In genomic region chr2:231604101-231604684, GRCh38 we compare ENCODE assay signal across 8 cellular contexts. TPM values are rescaled to one million over a fixed set of nuclear protein-coding genes. Genes with fewer than 3 reads are reported as not detected.
DNase-seq lines count a peak whose midpoint lies in the region; ATAC-seq and TF ChIP-seq lines count a peak whose summit lies in the region.

No MANE protein-coding gene starts in this region.

- no peaks in the 10 kb centered on the region for H3K36me3 Mint-ChIP-seq in activated T-cell treated with anti-CD3 and anti-CD28 coated beads, Interleukin-2, amount 50 U/mL, for 72 hours (ENCODE audit: insufficient read depth in 2 of 2)
- no peaks in the 10 kb centered on the region for H3K36me3 Mint-ChIP-seq in glutamatergic neuron (ENCODE audit: unreplicated experiment)

- H3K9me3 Mint-ChIP-seq in activated T-cell treated with anti-CD3 and anti-CD28 coated beads, Interleukin-2, amount 50 U/mL, for 72 hours = no peaks in the 10 kb centered on the region
- H3K9me3 Mint-ChIP-seq in glutamatergic neuron (ENCODE audit: unreplicated experiment) = peaks cover 13% of the 10 kb centered on the region

- H3K27me3 Mint-ChIP-seq in activated T-cell treated with anti-CD3 and anti-CD28 coated beads, Interleukin-2, amount 50 U/mL, for 72 hours (ENCODE audit: low read depth) = no peaks in the 10 kb centered on the region
- no peaks in the 10 kb centered on the region for H3K27me3 Mint-ChIP-seq in glutamatergic neuron (ENCODE audit: unreplicated experiment)

- H3K27ac ChIP-seq in MM.1S (ENCODE audit: low read length) = peak overlapping the region; percentile 67; the same call in 1 of the 2 replicates
- H3K27ac ChIP-seq in ovary = peak overlapping the region; percentile 97 to 100

- peak; percentile 79 for DNase-seq in GM10266 (ENCODE audit: extremely low spot score)
- DNase-seq in MM.1S = no peak
- no peak for DNase-seq in activated T-cell treated with anti-CD3 and anti-CD28 coated beads, Interleukin-2, amount 50 U/mL, for 72 hours
- DNase-seq in glutamatergic neuron = no peak
- peak in 4 of 5 donors; percentile 69 to 80 (median 77) for DNase-seq in ovary
- no peak for DNase-seq in HPDE6-E6E7 (ENCODE audit: extremely low spot score)
- no peak for DNase-seq in amniotic stem cell (lab: John Stamatoyannopoulos, UW)

- H3K4me3 ChIP-seq in MM.1S (ENCODE audit: low read length) = peak overlapping the region; percentile 70
- peak overlapping the region; percentile 77 for H3K4me3 ChIP-seq in ovary

- H3K9me3 ChIP-seq in MM.1S (replicated peaks; ENCODE audit: insufficient read depth, low read length) (no peaks in the 10 kb centered on the region), ovary (no peaks in the 10 kb centered on the region)

- peak overlapping the region; percentile 98 for H3K9ac ChIP-seq in MM.1S (ENCODE audit: low read length)

- peak overlapping the region; percentile 30; the same call in 1 of the 2 replicates for H2AFZ ChIP-seq in MM.1S (ENCODE audit: low read length)

- no peaks in the 10 kb centered on the region for H3K79me2 ChIP-seq in MM.1S (ENCODE audit: low read length)

- H3K9me2 ChIP-seq in MM.1S (replicated peaks; ENCODE audit: insufficient read depth, low read length) = no peaks in the 10 kb centered on the region

- H3K4me2 ChIP-seq in MM.1S (ENCODE audit: low read depth, low read length) = peak overlapping the region; percentile 85

- H3K4me3 Mint-ChIP-seq in activated T-cell treated with anti-CD3 and anti-CD28 coated beads, Interleukin-2, amount 50 U/mL, for 72 hours = peak overlapping the region; percentile 76
- H3K4me3 Mint-ChIP-seq in glutamatergic neuron (ENCODE audit: unreplicated experiment) = peak overlapping the region; percentile 52

- peaks cover 11% of the 10 kb centered on the region for H3K4me1 ChIP-seq in MM.1S (ENCODE audit: low read length)
- H3K4me1 ChIP-seq in ovary (ENCODE audit: insufficient read depth) = peaks cover 12% of the 10 kb centered on the region

- H3F3A ChIP-seq in MM.1S (ENCODE audit: insufficient read depth, low read length) = peaks cover 2% of the 10 kb centered on the region; the same call in 1 of the 2 replicates

- intact Hi-C loops in ovary (cut with DNase I) = loop anchor here in 2 of 4 donors (2.0 to 10.0 kb wide), 4 partner anchors 42 to 103 kb away; no protein-coding TSS in a partner anchor

- H4K20me1 ChIP-seq in MM.1S (ENCODE audit: insufficient read depth, low read length) = no peaks in the 10 kb centered on the region

- H3K27ac Mint-ChIP-seq in activated T-cell treated with anti-CD3 and anti-CD28 coated beads, Interleukin-2, amount 50 U/mL, for 72 hours = no peak overlapping the region
- H3K27ac Mint-ChIP-seq in glutamatergic neuron (ENCODE audit: unreplicated experiment) = peak overlapping the region; percentile 94

- TF ChIP-seq CTCF in GM10266 (IDR thresholded peaks at IDR 0.05; ENCODE audit: control insufficient read depth, insufficient read depth, low read depth, missing control alignments) = no peak
- no peak for TF ChIP-seq CTCF in MM.1S (IDR thresholded peaks at IDR 0.05; ENCODE audit: low read length)
- no peak for TF ChIP-seq CTCF in glutamatergic neuron (IDR thresholded peaks at IDR 0.05; ENCODE audit: partially characterized antibody, unreplicated experiment)
- peak in 2 of 3 donors; percentile 4 to 9 for TF ChIP-seq CTCF in ovary (IDR thresholded peaks at IDR 0.05)

- H3K36me3 ChIP-seq in MM.1S (replicated peaks; ENCODE audit: insufficient read depth, low read length) (no peaks in the 10 kb centered on the region), ovary (no peaks in the 10 kb centered on the region)

- H3K4me1 Mint-ChIP-seq in activated T-cell treated with anti-CD3 and anti-CD28 coated beads, Interleukin-2, amount 50 U/mL, for 72 hours (ENCODE audit: low read depth) = peaks cover 5% of the 10 kb centered on the region
- H3K4me1 Mint-ChIP-seq in glutamatergic neuron (ENCODE audit: low read depth, unreplicated experiment) = peaks cover 30% of the 10 kb centered on the region

- ATAC-seq in GM21529 (IDR thresholded peaks at IDR 0.05; ENCODE audit: unreplicated experiment) = peak; percentile 44
- ATAC-seq in activated T-cell treated with anti-CD3 and anti-CD28 coated beads, Interleukin-2, amount 50 U/mL, for 72 hours (replicated peaks in 1 of 2) = no peak

- TF ChIP-seq EP300 in ovary (IDR thresholded peaks at IDR 0.05) = no peak

- TF ChIP-seq POLR2A in ovary (IDR thresholded peaks at IDR 0.05) = peak; percentile 85

- 5 to 10% (median 8%) methylated on average over 29 to 40 of the region's 40 CpGs for WGBS in ovary, 3 donors

- H3K27me3 ChIP-seq in MM.1S (replicated peaks; ENCODE audit: insufficient read depth, low read length) (no peaks in the 10 kb centered on the region), ovary (no peaks in the 10 kb centered on the region)

RNA-seq across cellular contexts. Expression of gene TEX44, which starts 11.5 kb away (rescaled TPM):
- not detected for total RNA-seq in activated T-cell treated with anti-CD3 and anti-CD28 coated beads, Interleukin-2, amount 50 U/mL, for 72 hours
- total RNA-seq in glutamatergic neuron (ENCODE audit: unreplicated experiment) = not detected
- total RNA-seq in ovary = not detected
- polyA plus RNA-seq in ovary = not detected

Comparison
In these comparisons a context has a peak if more than half of its experiments do, and no peak if none do; other contexts are left out.
1. DNase-seq: peak in GM10266 (single experiment) and ovary (4 of 5); none in MM.1S (single experiment), activated T-cell treated with anti-CD3 and anti-CD28 coated beads, Interleukin-2, amount 50 U/mL, for 72 hours (0 of 2), glutamatergic neuron (single experiment), HPDE6-E6E7 (single experiment) and amniotic stem cell (single experiment).
2. CTCF ChIP-seq: peak in ovary (2 of 3); none in GM10266 (single experiment), MM.1S (single experiment) and glutamatergic neuron (single experiment).